15 cellular contexts compared by ENCODE assay signal in genomic region chr2:71685941-71686611, GRCh38.
DNase-seq lines count a peak whose midpoint lies in the region; ATAC-seq and TF ChIP-seq lines count a peak whose summit lies in the region.
"Had no signal": no experiment of that assay in that cellular context is flagged by ENCODE, and none has a peak within 500 bp of the region (broad histone marks: within the 10 kb centered on the region; RNA-seq: fewer than 3 reads in every experiment).

No MANE protein-coding gene starts in this region.

- peak overlapping the region; percentile 84 for H2BK5ac ChIP-seq in neuronal stem cell (ENCODE audit: low read length)

- 95 to 98% methylated on average over 13 of the region's 13 CpGs for WGBS in heart right ventricle, 2 donors
- no CpG with 5 or more reads among the region's 13 CpGs for WGBS in neuronal stem cell (ENCODE audit: extremely low coverage in 2 of 2, insufficient read length in 2 of 2, insufficient replicate concordance in 1 of 2), 2 donors

- H3K4me1 Mint-ChIP-seq in chondrocyte (ENCODE audit: low read depth): peaks cover 6% of the 10 kb centered on the region

- H2AFZ ChIP-seq in neuronal stem cell (ENCODE audit: low read length) (no peak overlapping the region), Karpas-422 (ENCODE audit: low read length) (no peak overlapping the region)

- H3K27me3 ChIP-seq in heart right ventricle: no peaks in the 10 kb centered on the region
- H3K27me3 ChIP-seq in left ventricle myocardium inferior (ENCODE audit: low read depth): no peaks in the 10 kb centered on the region
- no peaks in the 10 kb centered on the region for H3K27me3 ChIP-seq in neuronal stem cell (ENCODE audit: control insufficient read depth in 3 of 3, insufficient read depth in 3 of 3, low read depth in 1 of 3, low read length in 3 of 3)
- H3K27me3 ChIP-seq in Karpas-422 (ENCODE audit: low read length): no peaks in the 10 kb centered on the region

- H3K9ac ChIP-seq in neuronal stem cell (ENCODE audit: low read depth, low read length, poor library complexity) (no peak overlapping the region), Karpas-422 (ENCODE audit: low read length) (no peak overlapping the region)

- peak overlapping the region; percentile 78 for H2AK5ac ChIP-seq in neuronal stem cell (ENCODE audit: low read depth, low read length)

- H3K36me3 ChIP-seq in heart right ventricle: peaks cover 0 to 74% (median 15%) of the 10 kb centered on the region in 9 donors
- peaks cover 55% of the 10 kb centered on the region for H3K36me3 ChIP-seq in left ventricle myocardium inferior
- H3K36me3 ChIP-seq in neuronal stem cell (replicated peaks in 1 of 2; ENCODE audit: control insufficient read depth in 2 of 2, insufficient read depth in 2 of 2, low read length in 2 of 2): no peaks in the 10 kb centered on the region
- no peaks in the 10 kb centered on the region for H3K36me3 ChIP-seq in Karpas-422 (ENCODE audit: insufficient read depth, low read length)

- no peaks in the 10 kb centered on the region for H3K9me3 Mint-ChIP-seq in chondrocyte (ENCODE audit: low read depth)

- H3K4me3 Mint-ChIP-seq in chondrocyte (ENCODE audit: unreplicated experiment): no peak overlapping the region

- H3K23ac ChIP-seq in neuronal stem cell (ENCODE audit: low read depth, low read length, poor library complexity): no peak overlapping the region

- peak in 1 of 8 donors; percentile 5 for ATAC-seq in heart right ventricle
- ATAC-seq in GM18511 (IDR thresholded peaks at IDR 0.05; ENCODE audit: unreplicated experiment): no peak

- no peak overlapping the region for H4K8ac ChIP-seq in neuronal stem cell (ENCODE audit: low read depth, low read length)

- no peak for DNase-seq in heart right ventricle
- DNase-seq in left ventricle myocardium inferior: no peak
- DNase-seq in chondrocyte (ENCODE audit: low spot score): peak; percentile 82
- DNase-seq in neuronal stem cell (ENCODE audit: low spot score): no peak
- DNase-seq in Karpas-422: no peak
- no peak for DNase-seq in epidermal melanocyte (ENCODE audit: insufficient read length, low spot score)
- DNase-seq: DMS153, EL, IMR-90, NCI-H1417 treated with DMSO at 0.1 percent for 48 hours, NCI-H2029 treated with DMSO at 0.1 percent for 48 hours, NCI-H510A, NCI-H82 had no signal

- peak overlapping the region; percentile 36 for H2BK12ac ChIP-seq in neuronal stem cell (ENCODE audit: low read length)

- no peaks in the 10 kb centered on the region for H4K20me1 ChIP-seq in Karpas-422 (ENCODE audit: insufficient read depth, low read depth, low read length)

- H2BK15ac ChIP-seq in neuronal stem cell (ENCODE audit: low read length): peak overlapping the region; percentile 67

- H3K9me2 ChIP-seq in Karpas-422 (replicated peaks; ENCODE audit: insufficient read depth, low read length): no peaks in the 10 kb centered on the region

- peak overlapping the region; percentile 78 for H3K18ac ChIP-seq in neuronal stem cell (ENCODE audit: low read length)

- no peak overlapping the region for H3K4ac ChIP-seq in neuronal stem cell (ENCODE audit: low read length)

- no peak overlapping the region for H4K91ac ChIP-seq in neuronal stem cell (ENCODE audit: low read depth, low read length, poor library complexity)

- peak overlapping the region in 6 of 10 donors; percentile 9 to 62 (median 34) for H3K27ac ChIP-seq in heart right ventricle
- H3K27ac ChIP-seq in left ventricle myocardium inferior (replicated peaks): no peak overlapping the region
- no peak overlapping the region for H3K27ac ChIP-seq in neuronal stem cell (replicated peaks; ENCODE audit: low read length)
- peak overlapping the region; percentile 73 for H3K27ac ChIP-seq in temporal lobe (ENCODE audit: low read depth, low read length)
- H3K27ac ChIP-seq in Karpas-422 (ENCODE audit: low read length): no peak overlapping the region

- H3K79me2 ChIP-seq in Karpas-422 (ENCODE audit: low read length): no peaks in the 10 kb centered on the region

- intact Hi-C loops in heart right ventricle (cut with DNase I) (loop anchor here in 7 of 10 donors (5.0 to 10.0 kb wide), 3 partner anchors 71 to 111 kb away; no protein-coding TSS in a partner anchor), left ventricle myocardium inferior (cut with micrococcal nuclease) (loop anchor here (10.0 kb wide), 1 partner anchor 119 kb away; no protein-coding TSS in a partner anchor)

- H3K36me3 Mint-ChIP-seq in chondrocyte (ENCODE audit: low read depth): peaks cover 43% of the 10 kb centered on the region

- no peaks in the 10 kb centered on the region for H3K27me3 Mint-ChIP-seq in chondrocyte (ENCODE audit: low read depth)

- TF ChIP-seq CTCF in heart right ventricle (IDR thresholded peaks at IDR 0.05) (no peak), left ventricle myocardium inferior (IDR thresholded peaks at IDR 0.05; ENCODE audit: borderline replicate concordance) (no peak), chondrocyte (IDR thresholded peaks at IDR 0.05) (no peak)

- peaks cover 0 to 43% (median 10%) of the 10 kb centered on the region in 9 donors for H3K4me1 ChIP-seq in heart right ventricle
- H3K4me1 ChIP-seq in left ventricle myocardium inferior: peaks cover 13% of the 10 kb centered on the region
- peaks cover 0 to 8% of the 10 kb centered on the region in 2 donors for H3K4me1 ChIP-seq in neuronal stem cell (ENCODE audit: control insufficient read depth in 2 of 2, insufficient read depth in 1 of 2, low read depth in 1 of 2, low read length in 2 of 2)
- H3K4me1 ChIP-seq in Karpas-422 (ENCODE audit: low read length): no peaks in the 10 kb centered on the region

- H3K4me2 ChIP-seq in neuronal stem cell (ENCODE audit: insufficient read depth, low read length, poor library complexity, severe bottlenecking) (no peak overlapping the region), Karpas-422 (ENCODE audit: low read depth, low read length, poor library complexity, severe bottlenecking) (no peak overlapping the region)

- H3K9me3 ChIP-seq in heart right ventricle (no peaks in the 10 kb centered on the region), left ventricle myocardium inferior (replicated peaks) (no peaks in the 10 kb centered on the region), neuronal stem cell (replicated peaks in 1 of 2; ENCODE audit: control insufficient read depth in 2 of 2, insufficient read depth in 1 of 2, low read depth in 1 of 2, low read length in 2 of 2) (peaks cover 0 to 3% of the 10 kb centered on the region in 2 donors), Karpas-422 (ENCODE audit: low read length) (no peaks in the 10 kb centered on the region)

- H2BK120ac ChIP-seq in neuronal stem cell (ENCODE audit: low read depth, low read length): no peak overlapping the region

- H3K4me3 ChIP-seq in heart right ventricle (no peak overlapping the region), left ventricle myocardium inferior (no peak overlapping the region), neuronal stem cell (ENCODE audit: low read length in 2 of 2) (no peak overlapping the region), Karpas-422 (ENCODE audit: low read length) (no peak overlapping the region)

- H3K27ac Mint-ChIP-seq in chondrocyte (ENCODE audit: unreplicated experiment): no peak overlapping the region

- peak overlapping the region; percentile 66 for H3K14ac ChIP-seq in neuronal stem cell (ENCODE audit: low read length)

- H3K79me1 ChIP-seq in neuronal stem cell (ENCODE audit: low read depth, low read length): no peaks in the 10 kb centered on the region

Comparison
In these comparisons a context has a peak if more than half of its experiments do, and no peak if none do; other contexts are left out.
1. H3K27ac ChIP-seq: peak in heart right ventricle (6 of 10) and temporal lobe (single experiment); none in left ventricle myocardium inferior (single experiment), neuronal stem cell (single experiment) and Karpas-422 (single experiment).